18 cellular contexts compared by ENCODE assay signal in genomic region chr2:191180712-191181111, GRCh38. TPM values are rescaled to one million over a fixed set of nuclear protein-coding genes. Genes with fewer than 3 reads are reported as not detected.
DNase-seq lines count a peak whose midpoint lies in the region; ATAC-seq and TF ChIP-seq lines count a peak whose summit lies in the region.
"Had no signal": no experiment of that assay in that cellular context is flagged by ENCODE, and none has a peak within 500 bp of the region (broad histone marks: within the 10 kb centered on the region; RNA-seq: fewer than 3 reads in every experiment).

No MANE protein-coding gene starts in this region.

- DNase-seq in GM03348 (ENCODE audit: low spot score) (peak; percentile 56), LHCN-M2 (ENCODE audit: low read depth) (peak; percentile 48), epithelial cell of prostate (ENCODE audit: low read depth, low spot score) (no peak), omental fat pad (ENCODE audit: low spot score) (no peak)
- no peak for DNase-seq in stimulated activated CD4-positive, alpha-beta T cell treated with anti-CD3 and anti-CD28 coated beads, Interleukin-4, amount 100 ng/mL, for 24 hours
- DNase-seq: activated gamma-delta T cell treated with Interleukin-2 at 50 U/mL for 16 hours; CD4-positive, alpha-beta memory T cell; effector memory CD8-positive, alpha-beta T cell; left colon; NCI-H146; NCI-H510A; spleen; stomach had no signal

- peak; percentile 27 for ATAC-seq in omental fat pad (ENCODE audit: low FRiP score)
- ATAC-seq in GM19463 (IDR thresholded peaks at IDR 0.05; ENCODE audit: unreplicated experiment): no peak
- no peak for ATAC-seq in HG02623 (IDR thresholded peaks at IDR 0.05; ENCODE audit: unreplicated experiment)
- ATAC-seq: effector memory CD8-positive, alpha-beta T cell; left colon had no signal

- H3K27ac ChIP-seq in epithelial cell of prostate: peak overlapping the region; percentile 80
- H3K27ac ChIP-seq: KMS-11, parathyroid adenoma, spleen, stomach, VCaP had no signal

- no peak for TF ChIP-seq CTCF in omental fat pad (IDR thresholded peaks at IDR 0.05)

RNA-seq across cellular contexts. Expression of gene STAT4, which starts 29.9 kb away (rescaled TPM):
- total RNA-seq in LHCN-M2 (2014; rRNA removed) (0.13 and 0.75 TPM in 2 replicates), omental fat pad (10 to 100 TPM in 2 of 4 donors, 1 to 10 TPM in 2; 4.6 to 29.4 (median 10.5) TPM)
- 0.30 TPM for polyA plus RNA-seq in LHCN-M2 (2012)

Comparison
In these comparisons a context has a peak if more than half of its experiments do, and no peak if none do; other contexts are left out.
1. DNase-seq: peak in GM03348 (single experiment) and LHCN-M2 (single experiment); none in epithelial cell of prostate (single experiment), omental fat pad (single experiment) and stimulated activated CD4-positive, alpha-beta T cell treated with anti-CD3 and anti-CD28 coated beads, Interleukin-4, amount 100 ng/mL, for 24 hours (single experiment).